1 cellular context compared by ENCODE assay signal in the genomic region with DNA sequence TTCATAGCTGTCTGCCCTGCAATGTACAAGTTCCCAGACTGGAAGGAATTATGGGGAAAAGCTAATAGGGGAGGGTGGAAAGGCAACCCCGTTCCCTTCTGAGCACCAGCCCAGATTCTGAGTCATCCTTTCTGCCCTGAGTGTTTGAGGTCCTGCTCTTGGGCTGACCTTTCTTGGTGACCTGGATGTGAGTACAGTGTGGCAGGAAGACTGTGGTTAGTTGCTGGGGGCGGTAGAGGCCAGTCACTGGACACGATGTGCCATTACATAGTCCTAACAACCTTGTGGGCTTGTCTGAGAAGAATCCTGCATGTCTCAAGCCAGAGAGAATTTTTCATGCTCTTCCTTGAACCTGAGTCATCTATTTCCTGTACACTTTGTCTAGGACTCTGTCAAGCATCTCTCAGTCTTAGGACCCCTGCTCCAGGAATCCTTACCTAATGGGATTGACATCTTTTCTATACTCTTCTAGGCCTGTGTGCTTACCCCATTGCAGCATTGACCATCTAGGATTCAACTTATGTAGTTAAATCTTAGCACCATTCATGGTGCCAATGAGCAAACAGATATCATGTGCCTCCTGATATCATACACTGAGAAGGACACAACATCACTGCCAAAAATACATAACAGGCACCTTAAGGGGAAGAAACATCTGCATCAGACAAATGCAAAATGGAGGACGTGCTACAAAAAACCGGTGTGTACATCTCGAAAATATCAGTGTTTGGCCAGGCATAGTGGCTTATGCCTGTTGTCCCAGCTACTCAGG.
A peak's percentile ranks its signal among the peaks of the same experiment; 100 is the strongest.
TF ChIP-seq lines count a peak whose summit lies in the region.

No MANE protein-coding gene starts in this region.

TF ChIP-seq in SK-N-SH, 30 proteins besides CTCF, POLR2A, EP300 and RAD21 (continued from another document):
- TF ChIP-seq, protein P1, sequence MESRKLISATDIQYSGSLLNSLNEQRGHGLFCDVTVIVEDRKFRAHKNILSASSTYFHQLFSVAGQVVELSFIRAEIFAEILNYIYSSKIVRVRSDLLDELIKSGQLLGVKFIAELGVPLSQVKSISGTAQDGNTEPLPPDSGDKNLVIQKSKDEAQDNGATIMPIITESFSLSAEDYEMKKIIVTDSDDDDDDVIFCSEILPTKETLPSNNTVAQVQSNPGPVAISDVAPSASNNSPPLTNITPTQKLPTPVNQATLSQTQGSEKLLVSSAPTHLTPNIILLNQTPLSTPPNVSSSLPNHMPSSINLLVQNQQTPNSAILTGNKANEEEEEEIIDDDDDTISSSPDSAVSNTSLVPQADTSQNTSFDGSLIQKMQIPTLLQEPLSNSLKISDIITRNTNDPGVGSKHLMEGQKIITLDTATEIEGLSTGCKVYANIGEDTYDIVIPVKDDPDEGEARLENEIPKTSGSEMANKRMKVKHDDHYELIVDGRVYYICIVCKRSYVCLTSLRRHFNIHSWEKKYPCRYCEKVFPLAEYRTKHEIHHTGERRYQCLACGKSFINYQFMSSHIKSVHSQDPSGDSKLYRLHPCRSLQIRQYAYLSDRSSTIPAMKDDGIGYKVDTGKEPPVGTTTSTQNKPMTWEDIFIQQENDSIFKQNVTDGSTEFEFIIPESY (IDR thresholded peaks at IDR 0.05; ENCODE audit: borderline replicate concordance, low read depth) = peak; percentile 61; the same call in 1 of the 2 replicates
- TF ChIP-seq, protein P2, sequence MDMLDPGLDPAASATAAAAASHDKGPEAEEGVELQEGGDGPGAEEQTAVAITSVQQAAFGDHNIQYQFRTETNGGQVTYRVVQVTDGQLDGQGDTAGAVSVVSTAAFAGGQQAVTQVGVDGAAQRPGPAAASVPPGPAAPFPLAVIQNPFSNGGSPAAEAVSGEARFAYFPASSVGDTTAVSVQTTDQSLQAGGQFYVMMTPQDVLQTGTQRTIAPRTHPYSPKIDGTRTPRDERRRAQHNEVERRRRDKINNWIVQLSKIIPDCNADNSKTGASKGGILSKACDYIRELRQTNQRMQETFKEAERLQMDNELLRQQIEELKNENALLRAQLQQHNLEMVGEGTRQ (IDR thresholded peaks at IDR 0.05; ENCODE audit: borderline replicate concordance, low read depth, low read length) = no peak
- no peak for TF ChIP-seq GATA2 (CRISPR knock-in tag; IDR thresholded peaks at IDR 0.05)
- TF ChIP-seq MEF2A (IDR thresholded peaks at IDR 0.05; ENCODE audit: borderline replicate concordance, low read depth) = no peak; the same call in 1 of the 2 replicates
- TF ChIP-seq FOXJ3 (CRISPR knock-in tag; IDR thresholded peaks at IDR 0.05) = no peak
- TF ChIP-seq RFX5 (IDR thresholded peaks at IDR 0.05; ENCODE audit: low read length) = no peak
- no peak for TF ChIP-seq SMC3 (IDR thresholded peaks at IDR 0.05; ENCODE audit: low read depth, low read length)
- TF ChIP-seq, protein P3, sequence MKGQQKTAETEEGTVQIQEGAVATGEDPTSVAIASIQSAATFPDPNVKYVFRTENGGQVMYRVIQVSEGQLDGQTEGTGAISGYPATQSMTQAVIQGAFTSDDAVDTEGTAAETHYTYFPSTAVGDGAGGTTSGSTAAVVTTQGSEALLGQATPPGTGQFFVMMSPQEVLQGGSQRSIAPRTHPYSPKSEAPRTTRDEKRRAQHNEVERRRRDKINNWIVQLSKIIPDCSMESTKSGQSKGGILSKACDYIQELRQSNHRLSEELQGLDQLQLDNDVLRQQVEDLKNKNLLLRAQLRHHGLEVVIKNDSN (IDR thresholded peaks at IDR 0.05; ENCODE audit: borderline replicate concordance, low read depth) = no peak
- TF ChIP-seq JUND (IDR thresholded peaks at IDR 0.05) = peak; percentile 90
- TF ChIP-seq, protein P4, sequence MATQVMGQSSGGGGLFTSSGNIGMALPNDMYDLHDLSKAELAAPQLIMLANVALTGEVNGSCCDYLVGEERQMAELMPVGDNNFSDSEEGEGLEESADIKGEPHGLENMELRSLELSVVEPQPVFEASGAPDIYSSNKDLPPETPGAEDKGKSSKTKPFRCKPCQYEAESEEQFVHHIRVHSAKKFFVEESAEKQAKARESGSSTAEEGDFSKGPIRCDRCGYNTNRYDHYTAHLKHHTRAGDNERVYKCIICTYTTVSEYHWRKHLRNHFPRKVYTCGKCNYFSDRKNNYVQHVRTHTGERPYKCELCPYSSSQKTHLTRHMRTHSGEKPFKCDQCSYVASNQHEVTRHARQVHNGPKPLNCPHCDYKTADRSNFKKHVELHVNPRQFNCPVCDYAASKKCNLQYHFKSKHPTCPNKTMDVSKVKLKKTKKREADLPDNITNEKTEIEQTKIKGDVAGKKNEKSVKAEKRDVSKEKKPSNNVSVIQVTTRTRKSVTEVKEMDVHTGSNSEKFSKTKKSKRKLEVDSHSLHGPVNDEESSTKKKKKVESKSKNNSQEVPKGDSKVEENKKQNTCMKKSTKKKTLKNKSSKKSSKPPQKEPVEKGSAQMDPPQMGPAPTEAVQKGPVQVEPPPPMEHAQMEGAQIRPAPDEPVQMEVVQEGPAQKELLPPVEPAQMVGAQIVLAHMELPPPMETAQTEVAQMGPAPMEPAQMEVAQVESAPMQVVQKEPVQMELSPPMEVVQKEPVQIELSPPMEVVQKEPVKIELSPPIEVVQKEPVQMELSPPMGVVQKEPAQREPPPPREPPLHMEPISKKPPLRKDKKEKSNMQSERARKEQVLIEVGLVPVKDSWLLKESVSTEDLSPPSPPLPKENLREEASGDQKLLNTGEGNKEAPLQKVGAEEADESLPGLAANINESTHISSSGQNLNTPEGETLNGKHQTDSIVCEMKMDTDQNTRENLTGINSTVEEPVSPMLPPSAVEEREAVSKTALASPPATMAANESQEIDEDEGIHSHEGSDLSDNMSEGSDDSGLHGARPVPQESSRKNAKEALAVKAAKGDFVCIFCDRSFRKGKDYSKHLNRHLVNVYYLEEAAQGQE (IDR thresholded peaks at IDR 0.05; ENCODE audit: low read depth, low read length) = peak; percentile 68; the same call in 1 of the 2 replicates
- TF ChIP-seq FOSL2 (IDR thresholded peaks at IDR 0.05; ENCODE audit: borderline replicate concordance, low read depth) = peak; percentile 93
- TF ChIP-seq, protein P5, sequence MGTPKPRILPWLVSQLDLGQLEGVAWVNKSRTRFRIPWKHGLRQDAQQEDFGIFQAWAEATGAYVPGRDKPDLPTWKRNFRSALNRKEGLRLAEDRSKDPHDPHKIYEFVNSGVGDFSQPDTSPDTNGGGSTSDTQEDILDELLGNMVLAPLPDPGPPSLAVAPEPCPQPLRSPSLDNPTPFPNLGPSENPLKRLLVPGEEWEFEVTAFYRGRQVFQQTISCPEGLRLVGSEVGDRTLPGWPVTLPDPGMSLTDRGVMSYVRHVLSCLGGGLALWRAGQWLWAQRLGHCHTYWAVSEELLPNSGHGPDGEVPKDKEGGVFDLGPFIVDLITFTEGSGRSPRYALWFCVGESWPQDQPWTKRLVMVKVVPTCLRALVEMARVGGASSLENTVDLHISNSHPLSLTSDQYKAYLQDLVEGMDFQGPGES (IDR thresholded peaks at IDR 0.05; ENCODE audit: low read depth, low read length) = no peak
- no peak for TF ChIP-seq EZH2phosphoT487 (IDR thresholded peaks at IDR 0.05; ENCODE audit: borderline replicate concordance, low read depth)
- no peak for TF ChIP-seq ELF1 (IDR thresholded peaks at IDR 0.05)
- no peak for TF ChIP-seq FOXM1 (IDR thresholded peaks at IDR 0.05; ENCODE audit: low read depth)
- TF ChIP-seq, protein P6, sequence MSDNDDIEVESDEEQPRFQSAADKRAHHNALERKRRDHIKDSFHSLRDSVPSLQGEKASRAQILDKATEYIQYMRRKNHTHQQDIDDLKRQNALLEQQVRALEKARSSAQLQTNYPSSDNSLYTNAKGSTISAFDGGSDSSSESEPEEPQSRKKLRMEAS (IDR thresholded peaks at IDR 0.05; ENCODE audit: low read depth) = peak; percentile 79; the same call in 1 of the 2 replicates
